In genomic region chr6:152387091-152387490, GRCh38 we compare ENCODE assay signal across 29 cellular contexts.
"Had no signal": no experiment of that assay in that cellular context is flagged by ENCODE, and none has a peak within 500 bp of the region (broad histone marks: within the 10 kb centered on the region; RNA-seq: fewer than 3 reads in every experiment).

No MANE protein-coding gene starts in this region.

- H3K27ac ChIP-seq: adrenal gland, breast epithelium, cardiac muscle cell, colonic mucosa, esophagus muscularis mucosa, foreskin keratinocyte, gastrocnemius medialis, heart left ventricle, WERI-Rb-1 had no signal

- H3K27me3 ChIP-seq: adrenal gland, breast epithelium, cardiac muscle cell, colonic mucosa, esophagus muscularis mucosa, foreskin keratinocyte, gastrocnemius medialis, heart left ventricle had no signal

- H3K9me3 ChIP-seq: adrenal gland, breast epithelium, colonic mucosa, esophagus muscularis mucosa, gastrocnemius medialis, heart left ventricle had no signal

- H3K4me3 ChIP-seq: adrenal gland, breast epithelium, cardiac muscle cell, colonic mucosa, esophagus muscularis mucosa, gastrocnemius medialis, heart left ventricle had no signal

- DNase-seq: activated B cell treated with CpG ODN at 0.5 μM for 24 hours; activated CD4-positive, alpha-beta T cell treated with anti-CD3 and anti-CD28 coated beads for 48 hours; activated CD4-positive, alpha-beta T cell treated with anti-CD3 and anti-CD28 coated beads, Interleukin-2, amount 50 U/mL, for 1 hour; activated CD4-positive, alpha-beta T cell treated with anti-CD3 and anti-CD28 coated beads, Interleukin-2, amount 50 U/mL, for 48 hours; activated CD8-positive, alpha-beta memory T cell treated with anti-CD3 and anti-CD28 coated beads for 24 hours; activated CD8-positive, alpha-beta T cell treated with anti-CD3 and anti-CD28 coated beads for 36 hours; activated effector memory CD4-positive, alpha-beta T cell treated with Interleukin-2 at 50 U/mL for 16 hours; activated naive CD4-positive, alpha-beta T cell treated with anti-CD3 and anti-CD28 coated beads for 36 hours; activated naive CD8-positive, alpha-beta T cell treated with anti-CD3 and anti-CD28 coated beads for 36 hours; activated naive CD8-positive, alpha-beta T cell treated with anti-CD3 and anti-CD28 coated beads, Interleukin-2, amount 50 U/mL, for 24 hours; activated T-cell treated with anti-CD3 and anti-CD28 coated beads, Interleukin-2, amount 50 U/mL, for 4 hours; adrenal gland; amygdala; aorta; central memory CD4-positive, alpha-beta T cell; cerebellar nuclear complex; colonic mucosa; effector CD8-positive, alpha-beta T cell; foreskin keratinocyte; gastrocnemius medialis; glutamatergic neuron; heart left ventricle; T-helper 1 cell; T-helper 17 cell; T1000; WERI-Rb-1 had no signal

- H3K4me1 ChIP-seq: adrenal gland, breast epithelium, colonic mucosa, foreskin keratinocyte, gastrocnemius medialis had no signal

- H3K36me3 ChIP-seq: adrenal gland, breast epithelium, cardiac muscle cell, colonic mucosa, gastrocnemius medialis, WERI-Rb-1 had no signal
